Comparison of ENCODE assay signal across 1 cellular context in the genomic region with DNA sequence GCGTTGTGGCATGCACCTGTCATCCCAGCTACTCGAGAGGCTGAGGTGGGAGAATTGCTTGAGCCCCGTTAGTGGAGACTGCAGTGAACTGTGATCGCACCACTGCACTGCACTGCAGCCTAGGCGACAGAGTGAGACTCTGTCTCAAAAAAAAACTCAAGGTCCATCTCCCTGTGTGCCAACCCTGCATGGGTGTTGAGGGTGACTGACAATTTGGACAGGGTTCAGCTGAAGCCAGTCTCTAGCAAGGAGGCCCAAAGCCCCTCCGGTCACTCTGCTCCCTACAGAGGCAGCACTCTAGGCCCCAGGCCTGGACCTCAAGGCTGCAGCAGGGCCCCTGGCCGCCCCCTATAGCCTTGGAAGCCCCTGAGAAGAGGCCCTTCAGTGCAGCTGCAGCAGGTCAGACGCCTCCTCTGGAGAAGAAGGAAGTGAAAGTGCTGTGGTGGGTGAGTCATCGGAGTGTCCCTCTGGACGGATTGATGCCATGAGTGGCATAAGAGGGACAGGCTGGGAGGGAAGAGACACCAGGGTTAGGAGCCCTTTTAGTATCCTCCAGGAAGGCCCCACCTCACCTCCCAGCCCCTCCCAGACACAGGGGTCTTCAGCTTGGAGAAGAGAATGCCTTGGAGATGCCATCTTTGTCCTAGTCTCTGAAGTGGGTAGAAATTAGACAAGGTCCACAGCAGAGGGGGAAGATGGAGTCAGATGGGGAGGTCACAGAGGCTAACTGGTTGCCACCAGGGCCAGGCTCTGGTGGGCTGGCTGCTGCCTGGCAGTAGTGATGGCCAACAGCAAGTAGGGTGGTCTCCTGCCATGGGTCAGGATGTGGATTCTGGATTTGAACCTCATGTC.
TF ChIP-seq lines count a peak whose summit lies in the region.

No MANE protein-coding gene starts in this region.

TF ChIP-seq in HepG2, 621 proteins besides CTCF, POLR2A, EP300 and RAD21 (continued from another document and continues in another):
- TF ChIP-seq, protein P1, sequence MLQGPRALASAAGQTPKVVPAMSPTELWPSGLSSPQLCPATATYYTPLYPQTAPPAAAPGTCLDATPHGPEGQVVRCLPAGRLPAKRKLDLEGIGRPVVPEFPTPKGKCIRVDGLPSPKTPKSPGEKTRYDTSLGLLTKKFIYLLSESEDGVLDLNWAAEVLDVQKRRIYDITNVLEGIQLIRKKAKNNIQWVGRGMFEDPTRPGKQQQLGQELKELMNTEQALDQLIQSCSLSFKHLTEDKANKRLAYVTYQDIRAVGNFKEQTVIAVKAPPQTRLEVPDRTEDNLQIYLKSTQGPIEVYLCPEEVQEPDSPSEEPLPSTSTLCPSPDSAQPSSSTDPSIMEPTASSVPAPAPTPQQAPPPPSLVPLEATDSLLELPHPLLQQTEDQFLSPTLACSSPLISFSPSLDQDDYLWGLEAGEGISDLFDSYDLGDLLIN (CRISPR knock-in tag; IDR thresholded peaks at IDR 0.05; ENCODE audit: borderline replicate concordance), result no peak
- no peak for TF ChIP-seq HHEX (CRISPR knock-in tag; IDR thresholded peaks at IDR 0.05)
- no peak for TF ChIP-seq MTF1 (CRISPR knock-in tag; IDR thresholded peaks at IDR 0.05)
- TF ChIP-seq ZNF550 (CRISPR knock-in tag; IDR thresholded peaks at IDR 0.05; ENCODE audit: borderline replicate concordance), result no peak
- no peak for TF ChIP-seq REXO4 (CRISPR knock-in tag; IDR thresholded peaks at IDR 0.05; ENCODE audit: borderline replicate concordance)
- TF ChIP-seq, protein P2, sequence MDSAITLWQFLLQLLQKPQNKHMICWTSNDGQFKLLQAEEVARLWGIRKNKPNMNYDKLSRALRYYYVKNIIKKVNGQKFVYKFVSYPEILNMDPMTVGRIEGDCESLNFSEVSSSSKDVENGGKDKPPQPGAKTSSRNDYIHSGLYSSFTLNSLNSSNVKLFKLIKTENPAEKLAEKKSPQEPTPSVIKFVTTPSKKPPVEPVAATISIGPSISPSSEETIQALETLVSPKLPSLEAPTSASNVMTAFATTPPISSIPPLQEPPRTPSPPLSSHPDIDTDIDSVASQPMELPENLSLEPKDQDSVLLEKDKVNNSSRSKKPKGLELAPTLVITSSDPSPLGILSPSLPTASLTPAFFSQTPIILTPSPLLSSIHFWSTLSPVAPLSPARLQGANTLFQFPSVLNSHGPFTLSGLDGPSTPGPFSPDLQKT (CRISPR knock-in tag; IDR thresholded peaks at IDR 0.05; ENCODE audit: borderline replicate concordance), result no peak
- no peak for TF ChIP-seq NR2C2 (CRISPR knock-in tag; IDR thresholded peaks at IDR 0.05; ENCODE audit: borderline replicate concordance)
- no peak for TF ChIP-seq SOX5 (CRISPR knock-in tag; IDR thresholded peaks at IDR 0.05; ENCODE audit: borderline replicate concordance)
- TF ChIP-seq ZNF33B (CRISPR knock-in tag; IDR thresholded peaks at IDR 0.05), result no peak
- TF ChIP-seq, protein P3, sequence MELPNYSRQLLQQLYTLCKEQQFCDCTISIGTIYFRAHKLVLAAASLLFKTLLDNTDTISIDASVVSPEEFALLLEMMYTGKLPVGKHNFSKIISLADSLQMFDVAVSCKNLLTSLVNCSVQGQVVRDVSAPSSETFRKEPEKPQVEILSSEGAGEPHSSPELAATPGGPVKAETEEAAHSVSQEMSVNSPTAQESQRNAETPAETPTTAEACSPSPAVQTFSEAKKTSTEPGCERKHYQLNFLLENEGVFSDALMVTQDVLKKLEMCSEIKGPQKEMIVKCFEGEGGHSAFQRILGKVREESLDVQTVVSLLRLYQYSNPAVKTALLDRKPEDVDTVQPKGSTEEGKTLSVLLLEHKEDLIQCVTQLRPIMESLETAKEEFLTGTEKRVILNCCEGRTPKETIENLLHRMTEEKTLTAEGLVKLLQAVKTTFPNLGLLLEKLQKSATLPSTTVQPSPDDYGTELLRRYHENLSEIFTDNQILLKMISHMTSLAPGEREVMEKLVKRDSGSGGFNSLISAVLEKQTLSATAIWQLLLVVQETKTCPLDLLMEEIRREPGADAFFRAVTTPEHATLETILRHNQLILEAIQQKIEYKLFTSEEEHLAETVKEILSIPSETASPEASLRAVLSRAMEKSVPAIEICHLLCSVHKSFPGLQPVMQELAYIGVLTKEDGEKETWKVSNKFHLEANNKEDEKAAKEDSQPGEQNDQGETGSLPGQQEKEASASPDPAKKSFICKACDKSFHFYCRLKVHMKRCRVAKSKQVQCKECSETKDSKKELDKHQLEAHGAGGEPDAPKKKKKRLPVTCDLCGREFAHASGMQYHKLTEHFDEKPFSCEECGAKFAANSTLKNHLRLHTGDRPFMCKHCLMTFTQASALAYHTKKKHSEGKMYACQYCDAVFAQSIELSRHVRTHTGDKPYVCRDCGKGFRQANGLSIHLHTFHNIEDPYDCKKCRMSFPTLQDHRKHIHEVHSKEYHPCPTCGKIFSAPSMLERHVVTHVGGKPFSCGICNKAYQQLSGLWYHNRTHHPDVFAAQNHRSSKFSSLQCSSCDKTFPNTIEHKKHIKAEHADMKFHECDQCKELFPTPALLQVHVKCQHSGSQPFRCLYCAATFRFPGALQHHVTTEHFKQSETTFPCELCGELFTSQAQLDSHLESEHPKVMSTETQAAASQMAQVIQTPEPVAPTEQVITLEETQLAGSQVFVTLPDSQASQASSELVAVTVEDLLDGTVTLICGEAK (IDR thresholded peaks at IDR 0.05), result no peak
- TF ChIP-seq, protein P3 (CRISPR knock-in tag; IDR thresholded peaks at IDR 0.05), result 0 out of 2 replicates have a peak, but pooled peaks have one; percentile 28
- 0 out of 2 replicates have a peak, but pooled peaks have one; percentile 21 for TF ChIP-seq ISL2 (CRISPR knock-in tag; IDR thresholded peaks at IDR 0.05)
- TF ChIP-seq SMYD3 (CRISPR knock-in tag; IDR thresholded peaks at IDR 0.05), result no peak
- no peak for TF ChIP-seq KDM3A (CRISPR knock-in tag; IDR thresholded peaks at IDR 0.05; ENCODE audit: low read depth)
- TF ChIP-seq ELF1 (CRISPR knock-in tag; IDR thresholded peaks at IDR 0.05), result peak; percentile 22; the same call in 1 of the 2 replicates
- TF ChIP-seq, protein P4, sequence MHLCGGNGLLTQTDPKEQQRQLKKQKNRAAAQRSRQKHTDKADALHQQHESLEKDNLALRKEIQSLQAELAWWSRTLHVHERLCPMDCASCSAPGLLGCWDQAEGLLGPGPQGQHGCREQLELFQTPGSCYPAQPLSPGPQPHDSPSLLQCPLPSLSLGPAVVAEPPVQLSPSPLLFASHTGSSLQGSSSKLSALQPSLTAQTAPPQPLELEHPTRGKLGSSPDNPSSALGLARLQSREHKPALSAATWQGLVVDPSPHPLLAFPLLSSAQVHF (CRISPR knock-in tag; IDR thresholded peaks at IDR 0.05), result no peak
- no peak for TF ChIP-seq SMAD9 (CRISPR knock-in tag; IDR thresholded peaks at IDR 0.05)
- no peak for TF ChIP-seq ERF (CRISPR knock-in tag; IDR thresholded peaks at IDR 0.05)
- no peak for TF ChIP-seq HOXA7 (CRISPR knock-in tag; IDR thresholded peaks at IDR 0.05)
- TF ChIP-seq TARDBP (CRISPR knock-in tag; IDR thresholded peaks at IDR 0.05), result no peak
- TF ChIP-seq KIAA2018 (CRISPR knock-in tag; IDR thresholded peaks at IDR 0.05; ENCODE audit: borderline replicate concordance), result no peak
- TF ChIP-seq TAF15 (IDR thresholded peaks at IDR 0.05; ENCODE audit: low read depth, low read length, poor library complexity, severe bottlenecking), result no peak
- TF ChIP-seq ZGPAT (CRISPR knock-in tag; IDR thresholded peaks at IDR 0.05), result 0 out of 2 replicates have a peak, but pooled peaks have one; percentile 19
- TF ChIP-seq ADNP (CRISPR knock-in tag; IDR thresholded peaks at IDR 0.05), result no peak
- no peak for TF ChIP-seq ATRX (CRISPR knock-in tag; IDR thresholded peaks at IDR 0.05; ENCODE audit: borderline replicate concordance)
- TF ChIP-seq, protein P5, sequence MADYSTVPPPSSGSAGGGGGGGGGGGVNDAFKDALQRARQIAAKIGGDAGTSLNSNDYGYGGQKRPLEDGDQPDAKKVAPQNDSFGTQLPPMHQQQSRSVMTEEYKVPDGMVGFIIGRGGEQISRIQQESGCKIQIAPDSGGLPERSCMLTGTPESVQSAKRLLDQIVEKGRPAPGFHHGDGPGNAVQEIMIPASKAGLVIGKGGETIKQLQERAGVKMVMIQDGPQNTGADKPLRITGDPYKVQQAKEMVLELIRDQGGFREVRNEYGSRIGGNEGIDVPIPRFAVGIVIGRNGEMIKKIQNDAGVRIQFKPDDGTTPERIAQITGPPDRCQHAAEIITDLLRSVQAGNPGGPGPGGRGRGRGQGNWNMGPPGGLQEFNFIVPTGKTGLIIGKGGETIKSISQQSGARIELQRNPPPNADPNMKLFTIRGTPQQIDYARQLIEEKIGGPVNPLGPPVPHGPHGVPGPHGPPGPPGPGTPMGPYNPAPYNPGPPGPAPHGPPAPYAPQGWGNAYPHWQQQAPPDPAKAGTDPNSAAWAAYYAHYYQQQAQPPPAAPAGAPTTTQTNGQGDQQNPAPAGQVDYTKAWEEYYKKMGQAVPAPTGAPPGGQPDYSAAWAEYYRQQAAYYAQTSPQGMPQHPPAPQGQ (CRISPR knock-in tag; IDR thresholded peaks at IDR 0.05; ENCODE audit: borderline replicate concordance), result no peak
